Comparison of ENCODE assay signal across 15 cellular contexts in the genomic region with DNA sequence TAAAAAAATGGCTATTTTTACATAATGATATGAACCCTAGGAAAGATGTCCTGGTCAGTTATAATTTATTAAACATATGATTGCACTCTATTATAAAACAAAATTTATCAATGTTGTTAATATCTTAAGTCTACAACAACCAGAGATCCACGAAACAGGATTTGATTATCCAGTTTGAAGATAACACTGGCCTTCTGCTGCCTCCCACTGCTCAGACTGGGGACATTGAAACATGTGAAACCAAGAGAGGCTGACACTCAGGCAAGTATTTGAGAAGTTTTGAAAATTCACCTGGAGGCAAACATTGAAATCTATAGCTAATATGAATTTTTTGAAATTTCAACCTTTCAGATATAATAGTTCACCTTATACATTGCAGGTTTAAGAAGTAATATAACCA.
DNase-seq lines count a peak whose midpoint lies in the region; ATAC-seq and TF ChIP-seq lines count a peak whose summit lies in the region.
"Had no signal": no experiment of that assay in that cellular context is flagged by ENCODE, and none has a peak within 500 bp of the region (broad histone marks: within the 10 kb centered on the region; RNA-seq: fewer than 3 reads in every experiment).

No MANE protein-coding gene starts in this region.

- H3K9me3 ChIP-seq in heart left ventricle (no peaks in the 10 kb centered on the region), adipocyte (ENCODE audit: control insufficient read depth, low read length) (no peaks in the 10 kb centered on the region)
- H3K9me3 ChIP-seq: uterus had no signal

- intact Hi-C loops in heart left ventricle (cut with DNase I) (loop anchor here (2.0 to 10.0 kb wide), 10 partner anchors 51 to 1125 kb away; partner anchors contain the start of gene GJA1 (in 1 of the 10)), cardiac septum (cut with DNase I) (loop anchor here (5.0 to 10.0 kb wide), 3 partner anchors 53 to 328 kb away; no protein-coding TSS in a partner anchor)

- ATAC-seq in heart left ventricle (peak in 3 of 4 donors; percentile 70 to 80 (median 76)), foreskin keratinocyte (no peak)
- no peak for ATAC-seq in activated T-helper 17 cell treated with anti-CD3 and anti-CD28 coated beads, Interleukin-2, amount 50 U/mL, for 72 hours (replicated peaks)
- ATAC-seq: activated naive CD8-positive, alpha-beta T cell treated with anti-CD3 and anti-CD28 coated beads, Interleukin-2, amount 50 U/mL, for 24 hours; stimulated activated effector memory CD8-positive, alpha-beta T cell treated with anti-CD3 and anti-CD28 coated beads, Interleukin-12 subunit alpha, Interleukin-12 subunit beta, amount 100 ng/mL, for 72 hours had no signal

- no peaks in the 10 kb centered on the region for H3K27me3 Mint-ChIP-seq in type B pancreatic cell
- H3K27me3 Mint-ChIP-seq in activated T-helper 17 cell treated with anti-CD3 and anti-CD28 coated beads, Interleukin-2, amount 50 U/mL, for 72 hours = no peaks in the 10 kb centered on the region

- TF ChIP-seq POLR2A in heart left ventricle (IDR thresholded peaks at IDR 0.05) = no peak

- peak in 8 of 12 donors; percentile 22 to 54 (median 36) for TF ChIP-seq CTCF in heart left ventricle (IDR thresholded peaks at IDR 0.05)
- TF ChIP-seq CTCF in foreskin keratinocyte (conservative IDR thresholded peaks at IDR 0.05) = peak; percentile 26
- peak; percentile 48 for TF ChIP-seq CTCF in type B pancreatic cell (conservative IDR thresholded peaks at IDR 0.05)

- H3K36me3 ChIP-seq in heart left ventricle (no peaks in the 10 kb centered on the region), adipocyte (ENCODE audit: control insufficient read depth, insufficient read depth, low read length, severe bottlenecking) (no peaks in the 10 kb centered on the region)
- H3K36me3 ChIP-seq: uterus had no signal

- peaks cover 14% of the 10 kb centered on the region for H3K4me1 Mint-ChIP-seq in type B pancreatic cell (ENCODE audit: unreplicated experiment)
- no peaks in the 10 kb centered on the region for H3K4me1 Mint-ChIP-seq in activated T-helper 17 cell treated with anti-CD3 and anti-CD28 coated beads, Interleukin-2, amount 50 U/mL, for 72 hours
- H3K4me1 Mint-ChIP-seq: activated naive CD8-positive, alpha-beta T cell treated with anti-CD3 and anti-CD28 coated beads, Interleukin-2, amount 50 U/mL, for 24 hours; stimulated activated effector memory CD8-positive, alpha-beta T cell treated with anti-CD3 and anti-CD28 coated beads, Interleukin-12 subunit alpha, Interleukin-12 subunit beta, amount 100 ng/mL, for 72 hours had no signal

- H3K9me3 Mint-ChIP-seq in type B pancreatic cell = no peaks in the 10 kb centered on the region
- H3K9me3 Mint-ChIP-seq in activated T-helper 17 cell treated with anti-CD3 and anti-CD28 coated beads, Interleukin-2, amount 50 U/mL, for 72 hours = no peaks in the 10 kb centered on the region
- H3K9me3 Mint-ChIP-seq: activated naive CD8-positive, alpha-beta T cell treated with anti-CD3 and anti-CD28 coated beads, Interleukin-2, amount 50 U/mL, for 24 hours had no signal

- no peaks in the 10 kb centered on the region for H3K27me3 ChIP-seq in heart left ventricle
- H3K27me3 ChIP-seq in adipocyte (replicated peaks; ENCODE audit: control insufficient read depth, insufficient read depth, low read length) = no peaks in the 10 kb centered on the region
- H3K27me3 ChIP-seq in foreskin keratinocyte = no peaks in the 10 kb centered on the region
- H3K27me3 ChIP-seq: uterus had no signal

- no peak overlapping the region for H3K9ac ChIP-seq in adipocyte (ENCODE audit: low read length)

- no peak overlapping the region for H3K27ac Mint-ChIP-seq in type B pancreatic cell
- H3K27ac Mint-ChIP-seq in activated T-helper 17 cell treated with anti-CD3 and anti-CD28 coated beads, Interleukin-2, amount 50 U/mL, for 72 hours = no peak overlapping the region
- H3K27ac Mint-ChIP-seq: activated naive CD8-positive, alpha-beta T cell treated with anti-CD3 and anti-CD28 coated beads, Interleukin-2, amount 50 U/mL, for 24 hours; stimulated activated effector memory CD8-positive, alpha-beta T cell treated with anti-CD3 and anti-CD28 coated beads, Interleukin-12 subunit alpha, Interleukin-12 subunit beta, amount 100 ng/mL, for 72 hours had no signal

- H3K27ac ChIP-seq in heart left ventricle (no peak overlapping the region), foreskin keratinocyte (no peak overlapping the region)
- H3K27ac ChIP-seq: uterus, VCaP had no signal

- no peak overlapping the region for H3K4me3 ChIP-seq in heart left ventricle
- no peak overlapping the region for H3K4me3 ChIP-seq in adipocyte (ENCODE audit: low read length)
- H3K4me3 ChIP-seq: lung, uterus had no signal

- 9 to 17% (median 13%) methylated on average over 1 of the region's 1 CpG for WGBS in heart left ventricle, 4 donors

- no peak overlapping the region for H3K4me3 Mint-ChIP-seq in type B pancreatic cell
- H3K4me3 Mint-ChIP-seq in activated T-helper 17 cell treated with anti-CD3 and anti-CD28 coated beads, Interleukin-2, amount 50 U/mL, for 72 hours = no peak overlapping the region
- H3K4me3 Mint-ChIP-seq: activated naive CD8-positive, alpha-beta T cell treated with anti-CD3 and anti-CD28 coated beads, Interleukin-2, amount 50 U/mL, for 24 hours; stimulated activated effector memory CD8-positive, alpha-beta T cell treated with anti-CD3 and anti-CD28 coated beads, Interleukin-12 subunit alpha, Interleukin-12 subunit beta, amount 100 ng/mL, for 72 hours had no signal

- H3K4me1 ChIP-seq in heart left ventricle = peaks cover 0 to 10% (median 0%) of the 10 kb centered on the region in 12 donors
- no peaks in the 10 kb centered on the region for H3K4me1 ChIP-seq in adipocyte (ENCODE audit: control insufficient read depth, insufficient read depth, low read length)
- peaks cover 3% of the 10 kb centered on the region for H3K4me1 ChIP-seq in foreskin keratinocyte
- H3K4me1 ChIP-seq: uterus had no signal

- peak in 2 of 5 donors; percentile 10 to 30 for DNase-seq in heart left ventricle
- no peak for DNase-seq in cardiac septum (ENCODE audit: low spot score)
- peak; percentile 56 for DNase-seq in adipocyte (ENCODE audit: low read depth)
- DNase-seq in foreskin keratinocyte = no peak
- no peak for DNase-seq in type B pancreatic cell (ENCODE audit: extremely low spot score, unreplicated experiment)
- no peak for DNase-seq in DMS 273 (lab: John Stamatoyannopoulos, UW; ENCODE audit: unreplicated experiment)
- DNase-seq in T-helper 1 cell = no peak
- DNase-seq: activated naive CD8-positive, alpha-beta T cell treated with anti-CD3 and anti-CD28 coated beads, Interleukin-2, amount 50 U/mL, for 24 hours; NCI-H1694; stimulated activated CD4-positive, alpha-beta T cell treated with anti-CD3 and anti-CD28 coated beads, Interleukin-1b, Interleukin-23, amount 100 ng/mL, for 48 hours; uterus had no signal

- H3K36me3 Mint-ChIP-seq in type B pancreatic cell = no peaks in the 10 kb centered on the region
- no peaks in the 10 kb centered on the region for H3K36me3 Mint-ChIP-seq in activated T-helper 17 cell treated with anti-CD3 and anti-CD28 coated beads, Interleukin-2, amount 50 U/mL, for 72 hours (ENCODE audit: low read depth)
- H3K36me3 Mint-ChIP-seq: stimulated activated effector memory CD8-positive, alpha-beta T cell treated with anti-CD3 and anti-CD28 coated beads, Interleukin-12 subunit alpha, Interleukin-12 subunit beta, amount 100 ng/mL, for 72 hours had no signal

Comparison
In these comparisons a context has a peak if more than half of its experiments do, and no peak if none do; other contexts are left out.
1. ATAC-seq: peak in heart left ventricle (3 of 4); none in foreskin keratinocyte (single experiment) and activated T-helper 17 cell treated with anti-CD3 and anti-CD28 coated beads, Interleukin-2, amount 50 U/mL, for 72 hours (single experiment).
2. Peak in every context shown above with its lines, with median percentiles within 50 percentile points of each other: CTCF ChIP-seq.